In the genomic region with DNA sequence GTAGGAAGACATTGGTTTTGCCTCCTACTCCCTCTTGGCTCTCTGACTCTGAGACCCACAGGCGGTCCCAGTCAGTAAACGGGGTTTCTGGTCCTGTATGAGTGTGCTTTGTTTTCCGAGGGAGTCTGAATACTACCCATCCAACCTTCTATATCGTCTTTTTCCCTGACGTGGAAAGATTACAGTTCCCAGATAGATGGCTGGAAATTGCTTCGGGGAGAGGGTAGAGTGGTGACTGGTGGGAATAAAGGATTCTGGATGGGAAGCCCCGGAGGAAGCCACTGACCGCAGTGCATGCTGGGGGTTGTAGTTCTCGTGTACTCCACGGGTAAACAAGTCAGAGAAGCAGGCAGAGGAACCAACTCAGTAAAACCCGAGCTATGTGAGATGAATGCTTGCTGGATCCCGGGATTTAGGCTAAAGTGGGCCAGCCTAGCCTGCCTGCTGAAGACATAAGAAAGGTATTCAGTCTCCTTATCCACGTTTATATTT, we compare ENCODE assay signal across 1 cellular context.
TF ChIP-seq lines count a peak whose summit lies in the region.

No MANE protein-coding gene starts in this region.

TF ChIP-seq in SK-N-SH treated with all-trans-retinoic acid at 6 μM for 48 hours, 23 proteins besides CTCF, POLR2A, EP300 and RAD21 (continued from another document):
- TF ChIP-seq, protein P1, sequence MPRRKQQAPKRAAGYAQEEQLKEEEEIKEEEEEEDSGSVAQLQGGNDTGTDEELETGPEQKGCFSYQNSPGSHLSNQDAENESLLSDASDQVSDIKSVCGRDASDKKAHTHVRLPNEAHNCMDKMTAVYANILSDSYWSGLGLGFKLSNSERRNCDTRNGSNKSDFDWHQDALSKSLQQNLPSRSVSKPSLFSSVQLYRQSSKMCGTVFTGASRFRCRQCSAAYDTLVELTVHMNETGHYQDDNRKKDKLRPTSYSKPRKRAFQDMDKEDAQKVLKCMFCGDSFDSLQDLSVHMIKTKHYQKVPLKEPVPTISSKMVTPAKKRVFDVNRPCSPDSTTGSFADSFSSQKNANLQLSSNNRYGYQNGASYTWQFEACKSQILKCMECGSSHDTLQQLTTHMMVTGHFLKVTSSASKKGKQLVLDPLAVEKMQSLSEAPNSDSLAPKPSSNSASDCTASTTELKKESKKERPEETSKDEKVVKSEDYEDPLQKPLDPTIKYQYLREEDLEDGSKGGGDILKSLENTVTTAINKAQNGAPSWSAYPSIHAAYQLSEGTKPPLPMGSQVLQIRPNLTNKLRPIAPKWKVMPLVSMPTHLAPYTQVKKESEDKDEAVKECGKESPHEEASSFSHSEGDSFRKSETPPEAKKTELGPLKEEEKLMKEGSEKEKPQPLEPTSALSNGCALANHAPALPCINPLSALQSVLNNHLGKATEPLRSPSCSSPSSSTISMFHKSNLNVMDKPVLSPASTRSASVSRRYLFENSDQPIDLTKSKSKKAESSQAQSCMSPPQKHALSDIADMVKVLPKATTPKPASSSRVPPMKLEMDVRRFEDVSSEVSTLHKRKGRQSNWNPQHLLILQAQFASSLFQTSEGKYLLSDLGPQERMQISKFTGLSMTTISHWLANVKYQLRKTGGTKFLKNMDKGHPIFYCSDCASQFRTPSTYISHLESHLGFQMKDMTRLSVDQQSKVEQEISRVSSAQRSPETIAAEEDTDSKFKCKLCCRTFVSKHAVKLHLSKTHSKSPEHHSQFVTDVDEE (CRISPR knock-in tag; IDR thresholded peaks at IDR 0.05), result no peak
- TF ChIP-seq RARB (CRISPR knock-in tag; IDR thresholded peaks at IDR 0.05) (no peak), BACH2 (CRISPR knock-in tag; IDR thresholded peaks at IDR 0.05; ENCODE audit: borderline replicate concordance) (no peak), SNAI2 (CRISPR knock-in tag; IDR thresholded peaks at IDR 0.05) (no peak), GLIS3 (CRISPR knock-in tag; IDR thresholded peaks at IDR 0.05) (no peak), ZFP3 (CRISPR knock-in tag; IDR thresholded peaks at IDR 0.05) (no peak)
